ENCODE assay signal across 16 cellular contexts in the genomic region with DNA sequence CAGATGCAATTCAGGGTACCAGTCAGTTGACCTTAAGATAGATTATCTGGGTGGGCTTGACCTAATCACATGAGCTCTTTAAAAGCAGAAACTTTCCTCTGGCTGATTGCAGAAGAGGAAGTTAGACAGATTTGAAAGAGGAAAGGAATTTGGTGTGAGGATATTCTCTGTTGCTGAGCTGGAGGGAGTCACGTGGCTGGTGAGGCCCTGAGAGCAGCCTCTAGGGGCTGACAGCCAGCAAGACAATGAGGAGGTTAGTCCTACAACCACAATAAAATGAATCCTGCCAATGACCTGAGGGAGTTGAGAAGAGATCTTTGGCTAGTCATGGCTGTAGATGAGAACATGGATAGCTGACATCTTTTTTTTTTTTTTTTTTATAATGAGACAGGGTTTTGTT.
DNase-seq lines count a peak whose midpoint lies in the region; ATAC-seq, FAIRE-seq and TF ChIP-seq lines count a peak whose summit lies in the region.
"Had no signal": no experiment of that assay in that cellular context is flagged by ENCODE, and none has a peak within 500 bp of the region (broad histone marks: within the 10 kb centered on the region; RNA-seq: fewer than 3 reads in every experiment).

No MANE protein-coding gene starts in this region.

- peak; percentile 74 for ATAC-seq in HCT116
- ATAC-seq in stimulated activated naive CD8-positive, alpha-beta T cell treated with anti-CD3 and anti-CD28 coated beads, Interleukin-15, amount 100 ng/mL, for 72 hours, result no peak

- H3K36me3 ChIP-seq in HCT116 (ENCODE audit: control insufficient read depth in 1 of 2, insufficient read depth in 2 of 2, low read length in 2 of 2), result no peaks in the 10 kb centered on the region
- H3K36me3 ChIP-seq: cardiac muscle cell had no signal

- no peaks in the 10 kb centered on the region for H3K9me2 ChIP-seq in HCT116 (ENCODE audit: insufficient read depth)

- BruUV-seq in HCT116 (replicated peaks; lab: Mats Ljungman, UMichigan), result no TSS peak

- RAD21 ChIA-PET in HCT116 (lab: Charles Lee; ENCODE audit: low non-redundant PET in 1 of 2, low total read pairs in 2 of 2, uncharacterized antibody in 2 of 2, unreplicated experiment in 2 of 2), result no interaction called here

- TF ChIP-seq RAD21 in HCT116 (IDR thresholded peaks at IDR 0.05; ENCODE audit: low read depth), result no peak

- no peaks in the 10 kb centered on the region for H4K20me1 ChIP-seq in HCT116 (ENCODE audit: insufficient read depth)

- H3K4me1 ChIP-seq in HCT116 (ENCODE audit: control insufficient read depth in 1 of 2, insufficient read depth in 2 of 2, low read length in 2 of 2), result no peaks in the 10 kb centered on the region

- peaks cover 8% of the 10 kb centered on the region for H3K27me3 Mint-ChIP-seq in stimulated activated naive CD8-positive, alpha-beta T cell treated with anti-CD3 and anti-CD28 coated beads, Interleukin-15, amount 100 ng/mL, for 72 hours

- H3K4me3 Mint-ChIP-seq in stimulated activated naive CD8-positive, alpha-beta T cell treated with anti-CD3 and anti-CD28 coated beads, Interleukin-15, amount 100 ng/mL, for 72 hours, result no peak overlapping the region
- H3K4me3 Mint-ChIP-seq: naive B cell had no signal

- TF ChIP-seq POLR2A in HCT116 (IDR thresholded peaks at IDR 0.05; ENCODE audit: borderline replicate concordance, extremely low read depth, insufficient read depth, insufficient read length), result no peak

- peaks cover 19% of the 10 kb centered on the region for H3K27me3 ChIP-seq in HCT116 (ENCODE audit: insufficient read depth, low read length)
- H3K27me3 ChIP-seq: cardiac muscle cell had no signal

- no peak for FAIRE-seq in D721Med (lab: Jason Lieb, UNC)

- peak; percentile 48 for DNase-seq in CD1c-positive myeloid dendritic cell (ENCODE audit: extremely low spot score)
- no peak for DNase-seq in HCT116 (ENCODE audit: low read depth, low spot score)
- DNase-seq in NOMO-1 treated with dmso at 0.1 percent for 144 hours (lab: John Stamatoyannopoulos, UW; ENCODE audit: unreplicated experiment), result peak; percentile 49
- peak; percentile 31 for DNase-seq in epithelial cell of esophagus (ENCODE audit: low read depth)
- no peak for DNase-seq in D721Med (ENCODE audit: insufficient read length, low spot score)
- no peak for DNase-seq in NCI-H774 (lab: John Stamatoyannopoulos, UW)
- DNase-seq in stimulated activated naive CD8-positive, alpha-beta T cell treated with anti-CD3 and anti-CD28 coated beads, Interleukin-15, amount 100 ng/mL, for 72 hours, result no peak
- no peak for DNase-seq in GM19240 (ENCODE audit: insufficient read length, low spot score)
- DNase-seq: activated CD4-positive, alpha-beta T cell treated with anti-CD3 and anti-CD28 coated beads for 48 hours; DMS79; islet precursor cell; naive B cell; NCI-H2227 treated with DMSO at 0.1 percent for 48 hours; SHP77 had no signal

- no peak overlapping the region for H3K9ac ChIP-seq in HCT116 (ENCODE audit: low read length)

- no peaks in the 10 kb centered on the region for H3K79me2 ChIP-seq in HCT116 (ENCODE audit: insufficient read depth, low read length)

- intact Hi-C loops in HCT116 (cut with micrococcal nuclease), result no loop called here

- CTCF ChIA-PET in HCT116 (lab: Charles Lee), result interaction anchor here (0.9 kb wide), 1 partner anchor 22 kb away, joined by 4 read pairs; no protein-coding TSS in a partner anchor

- H3K4me2 ChIP-seq in HCT116 (ENCODE audit: low read length), result no peak overlapping the region

- H3K9me3 ChIP-seq in HCT116 (ENCODE audit: control insufficient read depth in 1 of 2, insufficient read depth in 1 of 2, low read depth in 1 of 2, low read length in 2 of 2), result no peaks in the 10 kb centered on the region

- H3K27ac ChIP-seq in HCT116 (ENCODE audit: low read depth, low read length), result no peak overlapping the region
- H3K27ac ChIP-seq: cardiac muscle cell had no signal

- POLR2A ChIA-PET in HCT116 (lab: Charles Lee), result no interaction called here

- no peaks in the 10 kb centered on the region for H3K9me3 Mint-ChIP-seq in stimulated activated naive CD8-positive, alpha-beta T cell treated with anti-CD3 and anti-CD28 coated beads, Interleukin-15, amount 100 ng/mL, for 72 hours
- H3K9me3 Mint-ChIP-seq: activated T-helper 2 cell treated with anti-CD3 and anti-CD28 coated beads, Interferon-gamma antibody, Interleukin-2, Interleukin-4, amounts not matched to agents 10 μg/mL and 5 μg/mL and 100 μg/mL, durations not matched to agents 14 hours and 24 hours and 36 hours; naive B cell had no signal

- TF ChIP-seq CTCF in HCT116 (IDR thresholded peaks at IDR 0.05 in 2 of 3, conservative IDR thresholded peaks at IDR 0.05 in 1 of 3; ENCODE audit: borderline replicate concordance in 1 of 3, insufficient read depth in 1 of 3, low read depth in 2 of 3, low read length in 2 of 3) (peak in 1 of 3 experiments; percentile 16; a peak in 1 of 6 replicates), epithelial cell of esophagus (IDR thresholded peaks at IDR 0.05; ENCODE audit: insufficient read depth, low read depth, low read length, missing control alignments) (no peak), D721Med (IDR thresholded peaks at IDR 0.05; ENCODE audit: insufficient read depth, missing control alignments) (no peak)

- no peak overlapping the region for H2AFZ ChIP-seq in HCT116 (ENCODE audit: low read depth, low read length, poor library complexity, severe bottlenecking)

- no peaks in the 10 kb centered on the region for H3K4me1 Mint-ChIP-seq in stimulated activated naive CD8-positive, alpha-beta T cell treated with anti-CD3 and anti-CD28 coated beads, Interleukin-15, amount 100 ng/mL, for 72 hours

- H3K27ac Mint-ChIP-seq in stimulated activated naive CD8-positive, alpha-beta T cell treated with anti-CD3 and anti-CD28 coated beads, Interleukin-15, amount 100 ng/mL, for 72 hours, result no peak overlapping the region
- H3K27ac Mint-ChIP-seq: activated T-helper 2 cell treated with anti-CD3 and anti-CD28 coated beads, Interferon-gamma antibody, Interleukin-2, Interleukin-4, amounts not matched to agents 10 μg/mL and 5 μg/mL and 100 μg/mL, durations not matched to agents 14 hours and 24 hours and 36 hours; naive B cell had no signal

- no peak overlapping the region for H3K4me3 ChIP-seq in HCT116 (replicated peaks in 1 of 2; ENCODE audit: low read depth in 1 of 2, low read length in 2 of 2)
- H3K4me3 ChIP-seq in epithelial cell of esophagus (ENCODE audit: low read length), result no peak overlapping the region
- H3K4me3 ChIP-seq: cardiac muscle cell had no signal

TF ChIP-seq in HCT116, 20 proteins besides CTCF, POLR2A, EP300 and RAD21:
- TF ChIP-seq SIN3A (IDR thresholded peaks at IDR 0.05; ENCODE audit: low read depth), result no peak
- TF ChIP-seq ZFX (IDR thresholded peaks at IDR 0.05), result no peak
- no peak for TF ChIP-seq SP1 (IDR thresholded peaks at IDR 0.05; ENCODE audit: low read depth)
- TF ChIP-seq EGR1 (IDR thresholded peaks at IDR 0.05; ENCODE audit: low read depth), result no peak
- TF ChIP-seq CBX3 (IDR thresholded peaks at IDR 0.05; ENCODE audit: low read depth), result no peak
- no peak for TF ChIP-seq FOSL1 (IDR thresholded peaks at IDR 0.05; ENCODE audit: low read depth)
- TF ChIP-seq ELF1 (IDR thresholded peaks at IDR 0.05; ENCODE audit: borderline replicate concordance, low read depth), result no peak
- no peak for TF ChIP-seq YY1 (IDR thresholded peaks at IDR 0.05; ENCODE audit: extremely low read depth, insufficient replicate concordance, low read depth, low read length)
- TF ChIP-seq ATF3 (IDR thresholded peaks at IDR 0.05), result no peak
- no peak for TF ChIP-seq EZH2 (IDR thresholded peaks at IDR 0.05)
- no peak for TF ChIP-seq MAX (IDR thresholded peaks at IDR 0.05)
- TF ChIP-seq CEBPB (IDR thresholded peaks at IDR 0.05; ENCODE audit: low read depth), result no peak
- no peak for TF ChIP-seq POLR2AphosphoS5 (IDR thresholded peaks at IDR 0.05; ENCODE audit: low read depth, low read length)
- TF ChIP-seq TCF7L2 (IDR thresholded peaks at IDR 0.05; ENCODE audit: borderline replicate concordance, extremely low read depth, insufficient read depth, insufficient read length), result no peak
- TF ChIP-seq, protein P1, sequence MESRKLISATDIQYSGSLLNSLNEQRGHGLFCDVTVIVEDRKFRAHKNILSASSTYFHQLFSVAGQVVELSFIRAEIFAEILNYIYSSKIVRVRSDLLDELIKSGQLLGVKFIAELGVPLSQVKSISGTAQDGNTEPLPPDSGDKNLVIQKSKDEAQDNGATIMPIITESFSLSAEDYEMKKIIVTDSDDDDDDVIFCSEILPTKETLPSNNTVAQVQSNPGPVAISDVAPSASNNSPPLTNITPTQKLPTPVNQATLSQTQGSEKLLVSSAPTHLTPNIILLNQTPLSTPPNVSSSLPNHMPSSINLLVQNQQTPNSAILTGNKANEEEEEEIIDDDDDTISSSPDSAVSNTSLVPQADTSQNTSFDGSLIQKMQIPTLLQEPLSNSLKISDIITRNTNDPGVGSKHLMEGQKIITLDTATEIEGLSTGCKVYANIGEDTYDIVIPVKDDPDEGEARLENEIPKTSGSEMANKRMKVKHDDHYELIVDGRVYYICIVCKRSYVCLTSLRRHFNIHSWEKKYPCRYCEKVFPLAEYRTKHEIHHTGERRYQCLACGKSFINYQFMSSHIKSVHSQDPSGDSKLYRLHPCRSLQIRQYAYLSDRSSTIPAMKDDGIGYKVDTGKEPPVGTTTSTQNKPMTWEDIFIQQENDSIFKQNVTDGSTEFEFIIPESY (IDR thresholded peaks at IDR 0.05; ENCODE audit: extremely low read depth, insufficient replicate concordance, low read length), result no peak
- TF ChIP-seq EZH2phosphoT487 (IDR thresholded peaks at IDR 0.05; ENCODE audit: borderline replicate concordance), result no peak
- TF ChIP-seq SRF (IDR thresholded peaks at IDR 0.05; ENCODE audit: low read depth), result no peak
- no peak for TF ChIP-seq ZNF274 (IDR thresholded peaks at IDR 0.05; ENCODE audit: low read depth, low read length)

Comparison
In these comparisons a context has a peak if more than half of its experiments do, and no peak if none do; other contexts are left out.
1. DNase-seq: peak in CD1c-positive myeloid dendritic cell (single experiment), NOMO-1 treated with dmso at 0.1 percent for 144 hours (single experiment) and epithelial cell of esophagus (single experiment); none in HCT116 (single experiment), D721Med (single experiment), NCI-H774 (single experiment), stimulated activated naive CD8-positive, alpha-beta T cell treated with anti-CD3 and anti-CD28 coated beads, Interleukin-15, amount 100 ng/mL, for 72 hours (0 of 2) and GM19240 (single experiment).